Comparison of ENCODE assay signal across 14 cellular contexts in the genomic region with DNA sequence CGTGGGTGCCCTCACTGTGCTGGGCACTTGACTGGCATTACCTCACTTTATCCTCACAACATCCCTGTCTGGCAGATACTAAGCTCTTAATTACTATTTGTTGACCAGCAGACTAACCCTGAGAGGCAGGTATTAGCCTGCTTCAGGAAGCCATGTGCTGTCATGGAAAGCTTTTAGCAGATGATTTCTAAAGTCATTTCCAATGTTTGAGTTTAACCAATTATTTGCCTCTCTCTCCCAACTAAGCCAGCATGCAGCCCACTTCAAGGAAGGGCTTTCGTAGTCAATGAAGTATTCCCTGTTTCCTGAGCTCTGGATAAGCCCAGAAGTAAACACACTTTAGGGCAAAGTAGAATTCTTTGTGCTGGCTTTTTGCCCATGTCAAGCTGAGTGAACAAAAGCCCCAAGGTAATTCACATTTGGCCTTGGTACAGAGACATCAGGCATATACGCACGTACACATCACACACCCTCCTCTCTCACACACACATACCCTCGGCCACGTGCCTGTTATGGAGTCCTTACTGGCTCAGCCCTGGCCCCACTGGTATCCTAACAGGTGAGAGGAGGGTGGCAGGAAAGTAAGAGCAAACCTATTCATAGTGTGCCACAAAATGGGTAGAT.
DNase-seq lines count a peak whose midpoint lies in the region; ATAC-seq and TF ChIP-seq lines count a peak whose summit lies in the region.
"Had no signal": no experiment of that assay in that cellular context is flagged by ENCODE, and none has a peak within 500 bp of the region (broad histone marks: within the 10 kb centered on the region; RNA-seq: fewer than 3 reads in every experiment).

No MANE protein-coding gene starts in this region.

- no peak overlapping the region for H3K18ac ChIP-seq in mesenchymal stem cell (ENCODE audit: low read depth in 1 of 2, low read length in 2 of 2)

- 85% methylated on average over 6 of the region's 6 CpGs for WGBS in mesenchymal stem cell

- no peak overlapping the region for H3K4me2 ChIP-seq in mesenchymal stem cell (ENCODE audit: low read length, poor library complexity, severe bottlenecking)
- H3K4me2 ChIP-seq in neural progenitor cell = no peak overlapping the region

- H3K4me3 ChIP-seq in mesenchymal stem cell (ENCODE audit: insufficient read depth in 1 of 2, low read depth in 1 of 2, low read length in 2 of 2) (no peak overlapping the region), neural progenitor cell (no peak overlapping the region)
- H3K4me3 ChIP-seq: Peyer's patch had no signal

- H3K27ac ChIP-seq in mesenchymal stem cell (ENCODE audit: low read length, poor library complexity, severe bottlenecking) (no peak overlapping the region), neural progenitor cell (no peak overlapping the region)
- H3K27ac ChIP-seq: Peyer's patch had no signal

- H3K9me3 ChIP-seq in mesenchymal stem cell (ENCODE audit: control insufficient read depth, low read length) (peaks cover 15% of the 10 kb centered on the region), neural progenitor cell (ENCODE audit: low read depth) (no peaks in the 10 kb centered on the region)
- H3K9me3 ChIP-seq: Peyer's patch had no signal

- H3K4me1 ChIP-seq in mesenchymal stem cell (ENCODE audit: control insufficient read depth, insufficient read depth, low read depth, low read length) (no peaks in the 10 kb centered on the region), neural progenitor cell (peaks cover 3% of the 10 kb centered on the region)

- no peak overlapping the region for H2BK5ac ChIP-seq in mesenchymal stem cell (ENCODE audit: low read depth, low read length, poor library complexity, severe bottlenecking)

- H2AFZ ChIP-seq in mesenchymal stem cell (ENCODE audit: low read depth, low read length) = no peak overlapping the region
- no peak overlapping the region for H2AFZ ChIP-seq in neural progenitor cell (replicated peaks)

- H2AK5ac ChIP-seq in mesenchymal stem cell (ENCODE audit: low read length, severe bottlenecking) = no peak overlapping the region

- H3K9me3 Mint-ChIP-seq in natural killer cell treated with Interleukin-12 subunit alpha and Interleukin-12 subunit beta and Interleukin-15 and Interleukin-18, amount 100 ng/mL, for 72 hours = no peaks in the 10 kb centered on the region
- H3K9me3 Mint-ChIP-seq in neural progenitor cell (no peaks in the 10 kb centered on the region), chondrocyte (ENCODE audit: low read depth) (peaks cover 8% of the 10 kb centered on the region)
- H3K9me3 Mint-ChIP-seq: activated CD4-positive, alpha-beta memory T cell treated with anti-CD3 and anti-CD28 coated beads for 36 hours had no signal

- no peaks in the 10 kb centered on the region for H3F3A ChIP-seq in neural progenitor cell (ENCODE audit: low read depth)

- no peak overlapping the region for H3K27ac Mint-ChIP-seq in natural killer cell treated with Interleukin-12 subunit alpha and Interleukin-12 subunit beta and Interleukin-15 and Interleukin-18, amount 100 ng/mL, for 72 hours
- H3K27ac Mint-ChIP-seq in neural progenitor cell = no peak overlapping the region
- H3K27ac Mint-ChIP-seq in chondrocyte (ENCODE audit: unreplicated experiment) = no peak overlapping the region
- H3K27ac Mint-ChIP-seq: activated CD4-positive, alpha-beta memory T cell treated with anti-CD3 and anti-CD28 coated beads for 36 hours had no signal

- DNase-seq in DMS53 (lab: John Stamatoyannopoulos, UW) (peak; percentile 98), NCI-H2029 treated with DMSO at 0.1 percent for 48 hours (lab: John Stamatoyannopoulos, UW) (peak; percentile 99), SHP77 treated with DMSO at 0.1 percent for 48 hours (lab: John Stamatoyannopoulos, UW) (peak; percentile 88), mesenchymal stem cell (no peak), neural progenitor cell (ENCODE audit: low spot score) (no peak), chondrocyte (ENCODE audit: low spot score) (no peak)
- no peak for DNase-seq in natural killer cell treated with Interleukin-12 subunit alpha and Interleukin-12 subunit beta and Interleukin-15 and Interleukin-18, amount 100 ng/mL, for 72 hours (ENCODE audit: low spot score)
- DNase-seq: activated CD4-positive, alpha-beta memory T cell treated with anti-CD3 and anti-CD28 coated beads for 36 hours; H7; Peyer's patch; posterior cingulate gyrus; stimulated activated CD4-positive, alpha-beta T cell treated with anti-CD3 and anti-CD28 coated beads, Interleukin-4, amount 100 ng/mL, for 24 hours; stimulated activated naive CD4-positive, alpha-beta T cell treated with Interleukin-2 at 50 U/mL for 16 hours had no signal

- H3K79me1 ChIP-seq in mesenchymal stem cell (replicated peaks; ENCODE audit: low read length, poor library complexity, severe bottlenecking) = no peaks in the 10 kb centered on the region

- peaks cover 17 to 24% of the 10 kb centered on the region in 2 donors for H3K27me3 Mint-ChIP-seq in natural killer cell treated with Interleukin-12 subunit alpha and Interleukin-12 subunit beta and Interleukin-15 and Interleukin-18, amount 100 ng/mL, for 72 hours
- H3K27me3 Mint-ChIP-seq in neural progenitor cell (ENCODE audit: insufficient read depth, low read depth) (peaks cover 10% of the 10 kb centered on the region), chondrocyte (ENCODE audit: low read depth) (no peaks in the 10 kb centered on the region)

- no peak overlapping the region for H3K4me3 Mint-ChIP-seq in natural killer cell treated with Interleukin-12 subunit alpha and Interleukin-12 subunit beta and Interleukin-15 and Interleukin-18, amount 100 ng/mL, for 72 hours
- H3K4me3 Mint-ChIP-seq in neural progenitor cell (no peak overlapping the region), chondrocyte (ENCODE audit: unreplicated experiment) (no peak overlapping the region)
- H3K4me3 Mint-ChIP-seq: activated CD4-positive, alpha-beta memory T cell treated with anti-CD3 and anti-CD28 coated beads for 36 hours had no signal

- TF ChIP-seq CTCF in neural progenitor cell (IDR thresholded peaks at IDR 0.05) (no peak), chondrocyte (IDR thresholded peaks at IDR 0.05) (no peak)

- H3K4me1 Mint-ChIP-seq in natural killer cell treated with Interleukin-12 subunit alpha and Interleukin-12 subunit beta and Interleukin-15 and Interleukin-18, amount 100 ng/mL, for 72 hours (ENCODE audit: low read depth in 2 of 2) = peaks cover 5 to 9% of the 10 kb centered on the region in 2 donors
- H3K4me1 Mint-ChIP-seq in neural progenitor cell = peaks cover 2% of the 10 kb centered on the region
- no peaks in the 10 kb centered on the region for H3K4me1 Mint-ChIP-seq in chondrocyte (ENCODE audit: low read depth)

- no peaks in the 10 kb centered on the region for H3K79me2 ChIP-seq in neural progenitor cell (ENCODE audit: low read depth)

- H3K27me3 ChIP-seq in mesenchymal stem cell (ENCODE audit: control insufficient read depth in 1 of 2, insufficient read depth in 1 of 2, low read length in 2 of 2) = no peaks in the 10 kb centered on the region
- H3K27me3 ChIP-seq in neural progenitor cell = no peaks in the 10 kb centered on the region
- H3K27me3 ChIP-seq: Peyer's patch had no signal

- H3K9ac ChIP-seq in mesenchymal stem cell (ENCODE audit: low read length) (no peak overlapping the region), neural progenitor cell (no peak overlapping the region)

- H3K36me3 Mint-ChIP-seq in natural killer cell treated with Interleukin-12 subunit alpha and Interleukin-12 subunit beta and Interleukin-15 and Interleukin-18, amount 100 ng/mL, for 72 hours = no peaks in the 10 kb centered on the region
- no peaks in the 10 kb centered on the region for H3K36me3 Mint-ChIP-seq in neural progenitor cell
- H3K36me3 Mint-ChIP-seq in chondrocyte (ENCODE audit: low read depth) = no peaks in the 10 kb centered on the region
- H3K36me3 Mint-ChIP-seq: activated CD4-positive, alpha-beta memory T cell treated with anti-CD3 and anti-CD28 coated beads for 36 hours had no signal

- no peak overlapping the region for H2BK12ac ChIP-seq in mesenchymal stem cell (ENCODE audit: low read length in 2 of 2)

- no peak overlapping the region for H3K4ac ChIP-seq in mesenchymal stem cell (ENCODE audit: low read depth in 1 of 2, low read length in 2 of 2)

- H3K23ac ChIP-seq in mesenchymal stem cell (ENCODE audit: low read length in 2 of 2) = no peak overlapping the region

- no peaks in the 10 kb centered on the region for H4K20me1 ChIP-seq in neural progenitor cell (ENCODE audit: low read depth)

- H4K91ac ChIP-seq in mesenchymal stem cell (ENCODE audit: low read length) = peak overlapping the region; percentile 31

- no peak for ATAC-seq in natural killer cell treated with Interleukin-12 subunit alpha and Interleukin-12 subunit beta and Interleukin-15 and Interleukin-18, amount 100 ng/mL, for 72 hours
- ATAC-seq in GM19035 (IDR thresholded peaks at IDR 0.05; ENCODE audit: unreplicated experiment) = no peak

- no peak overlapping the region for H2BK120ac ChIP-seq in mesenchymal stem cell (ENCODE audit: low read depth, low read length)

- H3K14ac ChIP-seq in mesenchymal stem cell (ENCODE audit: low read length in 2 of 2) = no peak overlapping the region

- no peak overlapping the region for H2BK15ac ChIP-seq in mesenchymal stem cell (ENCODE audit: low read depth, poor library complexity, severe bottlenecking)

- H3K36me3 ChIP-seq in mesenchymal stem cell (ENCODE audit: control insufficient read depth in 1 of 2, insufficient read depth in 2 of 2, low read depth in 1 of 2, low read length in 2 of 2) = no peaks in the 10 kb centered on the region
- H3K36me3 ChIP-seq in neural progenitor cell = no peaks in the 10 kb centered on the region
- H3K36me3 ChIP-seq: Peyer's patch had no signal

- H4K8ac ChIP-seq in mesenchymal stem cell (ENCODE audit: low read length) = no peak overlapping the region

Comparison
In these comparisons a context has a peak if more than half of its experiments do, and no peak if none do; other contexts are left out.
1. DNase-seq: peak in DMS53 (single experiment), NCI-H2029 treated with DMSO at 0.1 percent for 48 hours (single experiment) and SHP77 treated with DMSO at 0.1 percent for 48 hours (single experiment); none in mesenchymal stem cell (single experiment), natural killer cell treated with Interleukin-12 subunit alpha and Interleukin-12 subunit beta and Interleukin-15 and Interleukin-18, amount 100 ng/mL, for 72 hours (single experiment), neural progenitor cell (single experiment) and chondrocyte (single experiment).